ENCODE assay signal across 1 cellular context in the genomic region with DNA sequence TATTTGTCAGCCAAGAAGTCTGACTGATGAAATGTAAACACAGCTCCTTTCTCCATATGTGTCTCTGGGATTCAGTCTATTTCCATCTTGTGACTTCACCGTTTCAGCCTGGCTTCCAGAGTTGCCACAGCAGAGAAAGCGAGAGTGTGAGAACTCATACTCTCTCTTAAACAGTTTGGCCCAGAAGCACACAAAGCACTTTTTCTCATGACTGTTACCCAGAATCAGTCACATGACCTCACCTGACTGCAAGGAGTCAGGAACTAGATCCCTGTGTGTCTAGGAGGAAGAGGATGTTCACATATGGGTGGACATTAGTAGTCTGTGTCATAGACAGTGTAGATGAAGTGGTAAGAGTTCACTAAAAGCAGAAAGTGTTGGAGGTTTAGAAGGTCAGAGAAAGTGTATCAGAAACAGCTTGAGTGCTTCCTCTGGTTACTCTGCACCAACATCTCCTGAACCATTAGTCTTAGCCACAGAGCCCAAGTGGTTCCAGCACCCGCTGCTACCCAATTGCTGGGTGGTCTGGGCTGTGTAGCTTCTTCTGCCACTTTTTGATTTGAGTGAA.
A peak's percentile ranks its signal among the peaks of the same experiment; 100 is the strongest.
TF ChIP-seq lines count a peak whose summit lies in the region.

No MANE protein-coding gene starts in this region.

TF ChIP-seq in H1, 55 proteins besides CTCF, POLR2A, EP300 and RAD21:
- TF ChIP-seq SP4 (IDR thresholded peaks at IDR 0.05; ENCODE audit: low read length) = no peak
- TF ChIP-seq ZNF274 (IDR thresholded peaks at IDR 0.05; ENCODE audit: borderline replicate concordance, extremely low read depth, low read length) = peak; percentile 50; the same call in 1 of the 2 replicates
TF ChIP-seq in H1: peak in this region for 1.
